Comparison of ENCODE assay signal across 11 cellular contexts in genomic region chr1:221801773-221802516, GRCh38.
DNase-seq lines count a peak whose midpoint lies in the region; ATAC-seq and TF ChIP-seq lines count a peak whose summit lies in the region.
"Had no signal": no experiment of that assay in that cellular context is flagged by ENCODE, and none has a peak within 500 bp of the region (broad histone marks: within the 10 kb centered on the region; RNA-seq: fewer than 3 reads in every experiment).

No MANE protein-coding gene starts in this region.

- TF ChIP-seq POLR2A in breast epithelium (IDR thresholded peaks at IDR 0.05): no peak

- no peaks in the 10 kb centered on the region for H3K27me3 Mint-ChIP-seq in MCF 10A (ENCODE audit: insufficient read depth, unreplicated experiment)

- H3K36me3 Mint-ChIP-seq in MCF 10A (ENCODE audit: insufficient read depth, unreplicated experiment): peaks cover 6% of the 10 kb centered on the region

- H3K4me1 Mint-ChIP-seq in MCF 10A (ENCODE audit: insufficient read depth, unreplicated experiment): peaks cover 18% of the 10 kb centered on the region

- H3K4me1 ChIP-seq in breast epithelium: no peaks in the 10 kb centered on the region

- CTCF ChIA-PET in MCF 10A (lab: Yijun Ruan, JAX): interaction anchor here (0.6 to 1.7 kb wide), 19 partner anchors 12 to 653 kb away, joined by 3 to 8 read pairs (median 4); no protein-coding TSS in a partner anchor

- peak; percentile 87 for DNase-seq in MCF 10A (ENCODE audit: unreplicated experiment)
- no peak for DNase-seq in breast epithelium (ENCODE audit: low spot score in 2 of 2)
- DNase-seq in fibroblast of the aortic adventitia (ENCODE audit: low read depth): peak; percentile 54
- no peak for DNase-seq in NCI-H1930 (lab: John Stamatoyannopoulos, UW)
- no peak for DNase-seq in activated CD4-positive, alpha-beta T cell treated with anti-CD3 and anti-CD28 coated beads, Interleukin-2, amount 50 U/mL, for 4 hours
- DNase-seq: NCI-H82 had no signal

- H3K36me3 ChIP-seq in breast epithelium: no peaks in the 10 kb centered on the region
- H3K36me3 ChIP-seq: BLaER1 treated with 17β-estradiol and CSF1 and Interleukin-3, amounts not matched to agents 10 nM and 100 nM had no signal

- peak overlapping the region; percentile 63 for H3K27ac Mint-ChIP-seq in MCF 10A (ENCODE audit: low read depth, unreplicated experiment)
- H3K27ac Mint-ChIP-seq: dendritic cell treated with granulocyte-macrophage colony-stimulating factor and Interleukin-4, amounts not matched to agents 40 ng/mL and 50 ng/mL, for 4 days had no signal

- H3K4me3 ChIP-seq in breast epithelium (no peak overlapping the region), fibroblast of the aortic adventitia (ENCODE audit: low read depth, low read length) (no peak overlapping the region)
- H3K4me3 ChIP-seq: BLaER1 treated with 17β-estradiol and CSF1 and Interleukin-3, amounts not matched to agents 10 nM and 100 nM had no signal

- no TSS peak for BruUV-seq in MCF 10A (replicated peaks; lab: Mats Ljungman, UMichigan)

- no peaks in the 10 kb centered on the region for H3K27me3 ChIP-seq in breast epithelium
- H3K27me3 ChIP-seq: BLaER1 treated with 17β-estradiol and CSF1 and Interleukin-3, amounts not matched to agents 10 nM and 100 nM had no signal

- H3K9me3 Mint-ChIP-seq in MCF 10A (ENCODE audit: unreplicated experiment): peaks cover 8% of the 10 kb centered on the region

- H3K4me3 Mint-ChIP-seq in MCF 10A (ENCODE audit: unreplicated experiment): no peak overlapping the region
- H3K4me3 Mint-ChIP-seq: dendritic cell treated with granulocyte-macrophage colony-stimulating factor and Interleukin-4, amounts not matched to agents 40 ng/mL and 50 ng/mL, for 4 days had no signal

- H3K27ac ChIP-seq in breast epithelium: no peak overlapping the region
- H3K27ac ChIP-seq: BLaER1 treated with 17β-estradiol and CSF1 and Interleukin-3, amounts not matched to agents 10 nM and 100 nM had no signal

- ATAC-seq in SK-N-SH treated with all-trans-retinoic acid at 6 μM for 48 hours: peak; percentile 95
- no peak for ATAC-seq in GM19035 (IDR thresholded peaks at IDR 0.05; ENCODE audit: unreplicated experiment)
- ATAC-seq in HG03520 (IDR thresholded peaks at IDR 0.05; ENCODE audit: unreplicated experiment): no peak

- POLR2A ChIA-PET in MCF 10A (lab: Yijun Ruan, JAX): interaction anchor here (0.5 to 2.7 kb wide), 16 partner anchors 8 to 206 kb away, joined by 3 to 26 read pairs (median 6); partner anchors contain the start of gene DUSP10

- intact Hi-C loops in MCF 10A (cut with micrococcal nuclease): loop anchor here (5.0 kb wide), 1 partner anchor 85 kb away; no protein-coding TSS in a partner anchor
- intact Hi-C loops in breast epithelium (cut with DNase I; ENCODE audit: low total_unique reads): no loop called here

- TF ChIP-seq CTCF in MCF 10A (IDR thresholded peaks at IDR 0.05; ENCODE audit: unreplicated experiment) (no peak), breast epithelium (IDR thresholded peaks at IDR 0.05) (no peak), fibroblast of the aortic adventitia (IDR thresholded peaks at IDR 0.05; ENCODE audit: insufficient read depth, low read length) (no peak)

- H3K9me3 ChIP-seq in breast epithelium: no peaks in the 10 kb centered on the region

TF ChIP-seq in SK-N-SH treated with all-trans-retinoic acid at 6 μM for 48 hours, 23 proteins besides CTCF, POLR2A, EP300 and RAD21:
- no peak for TF ChIP-seq GLIS3 (CRISPR knock-in tag; IDR thresholded peaks at IDR 0.05)
- no peak for TF ChIP-seq ISL1 (CRISPR knock-in tag; IDR thresholded peaks at IDR 0.05)
- no peak for TF ChIP-seq ARNTL (CRISPR knock-in tag; IDR thresholded peaks at IDR 0.05; ENCODE audit: borderline replicate concordance, low read depth)
- TF ChIP-seq CSRNP3 (CRISPR knock-in tag; IDR thresholded peaks at IDR 0.05): no peak
- TF ChIP-seq PPARA (CRISPR knock-in tag; IDR thresholded peaks at IDR 0.05; ENCODE audit: borderline replicate concordance): no peak
- no peak for TF ChIP-seq POU6F1 (CRISPR knock-in tag; IDR thresholded peaks at IDR 0.05; ENCODE audit: borderline replicate concordance, low read depth)
- TF ChIP-seq PATZ1 (CRISPR knock-in tag; IDR thresholded peaks at IDR 0.05; ENCODE audit: borderline replicate concordance): no peak
- TF ChIP-seq ZNF8 (CRISPR knock-in tag; IDR thresholded peaks at IDR 0.05): no peak
- TF ChIP-seq TSHZ2 (CRISPR knock-in tag; IDR thresholded peaks at IDR 0.05): no peak
- TF ChIP-seq BACH2 (CRISPR knock-in tag; IDR thresholded peaks at IDR 0.05; ENCODE audit: borderline replicate concordance): no peak
- no peak for TF ChIP-seq RARB (CRISPR knock-in tag; IDR thresholded peaks at IDR 0.05)
TF ChIP-seq in SK-N-SH treated with all-trans-retinoic acid at 6 μM for 48 hours: peak in this region for 0.

Comparison
In these comparisons a context has a peak if more than half of its experiments do, and no peak if none do; other contexts are left out.
1. DNase-seq: peak in MCF 10A (single experiment) and fibroblast of the aortic adventitia (single experiment); none in breast epithelium (0 of 2), NCI-H1930 (0 of 2) and activated CD4-positive, alpha-beta T cell treated with anti-CD3 and anti-CD28 coated beads, Interleukin-2, amount 50 U/mL, for 4 hours (0 of 2).